8 cellular contexts compared by ENCODE assay signal in the genomic region with DNA sequence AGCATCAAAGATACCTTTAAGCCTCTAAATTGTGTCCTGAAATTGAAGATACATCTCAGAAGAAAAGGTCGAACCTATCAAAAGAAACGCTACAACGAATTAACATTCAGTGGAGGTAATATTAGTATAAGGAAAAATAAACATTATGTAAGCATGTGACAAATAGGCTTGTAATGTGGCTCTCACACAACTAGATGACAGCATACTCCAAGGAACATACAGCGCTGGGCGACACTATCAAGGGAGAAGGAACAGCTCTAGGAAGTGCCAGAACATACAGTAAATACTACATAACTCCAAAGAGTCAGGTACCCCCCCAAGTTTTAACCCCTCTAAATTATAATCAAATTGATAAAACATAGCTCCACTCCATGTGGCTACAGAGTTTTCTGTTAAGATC.
DNase-seq lines count a peak whose midpoint lies in the region; ATAC-seq lines count a peak whose summit lies in the region.

No MANE protein-coding gene starts in this region.

- H3K4me3 ChIP-seq in right cardiac atrium (ENCODE audit: low read length) = no peak overlapping the region
- H3K4me3 ChIP-seq in CD4-positive, alpha-beta memory T cell (ENCODE audit: low read length in 2 of 2) = no peak overlapping the region

- H3K27me3 ChIP-seq in right cardiac atrium (ENCODE audit: control insufficient read depth, insufficient read depth) = no peaks in the 10 kb centered on the region
- no peaks in the 10 kb centered on the region for H3K27me3 ChIP-seq in CD4-positive, alpha-beta memory T cell (ENCODE audit: insufficient read depth, low read length)

- POLR2A ChIA-PET in CD4-positive, alpha-beta memory T cell (lab: Charles Lee; ENCODE audit: partially characterized antibody) = no interaction called here

- ATAC-seq in right cardiac atrium (peak; percentile 72 to 79), HG03460 (IDR thresholded peaks at IDR 0.05; ENCODE audit: unreplicated experiment) (no peak), HG02973 (IDR thresholded peaks at IDR 0.05; ENCODE audit: unreplicated experiment) (no peak)

- no peaks in the 10 kb centered on the region for H3K36me3 Mint-ChIP-seq in CD4-positive, alpha-beta memory T cell

- no peaks in the 10 kb centered on the region for H3K4me1 Mint-ChIP-seq in CD4-positive, alpha-beta memory T cell

- peaks cover 0 to 3% (median 0%) of the 10 kb centered on the region in 8 donors for H3K9me3 Mint-ChIP-seq in CD4-positive, alpha-beta memory T cell

- DNase-seq in EL (peak; percentile 21), NCI-H1092 treated with DMSO at 0.1 percent for 48 hours (lab: John Stamatoyannopoulos, UW) (peak; percentile 63), SHP77 (lab: John Stamatoyannopoulos, UW) (peak; percentile 74 to 77), right cardiac atrium (no peak)
- DNase-seq in stimulated activated CD4-positive, alpha-beta T cell treated with anti-CD3 and anti-CD28 coated beads, Interleukin-4, amount 100 ng/mL, for 1 hour = no peak
- DNase-seq in CD4-positive, alpha-beta memory T cell = no peak

- H3K36me3 ChIP-seq in CD4-positive, alpha-beta memory T cell (ENCODE audit: insufficient read depth, low read length) = no peaks in the 10 kb centered on the region

- no peak overlapping the region for H3K4me3 Mint-ChIP-seq in CD4-positive, alpha-beta memory T cell

- H3K27me3 Mint-ChIP-seq in CD4-positive, alpha-beta memory T cell = peaks cover 0 to 1% of the 10 kb centered on the region in 2 donors

- H3K4me1 ChIP-seq in right cardiac atrium (ENCODE audit: control insufficient read depth, insufficient read depth, low read length) = no peaks in the 10 kb centered on the region
- no peaks in the 10 kb centered on the region for H3K4me1 ChIP-seq in CD4-positive, alpha-beta memory T cell (ENCODE audit: insufficient read depth, low read length)

- H3K9me3 ChIP-seq in right cardiac atrium (ENCODE audit: control insufficient read depth, low read length) = no peaks in the 10 kb centered on the region
- H3K9me3 ChIP-seq in CD4-positive, alpha-beta memory T cell (ENCODE audit: control insufficient read depth in 1 of 2, low read length in 2 of 2) = no peaks in the 10 kb centered on the region

- H3K27ac ChIP-seq in right cardiac atrium (ENCODE audit: low read length) = no peak overlapping the region
- H3K27ac ChIP-seq in CD4-positive, alpha-beta memory T cell (ENCODE audit: low read depth, low read length) = no peak overlapping the region

- intact Hi-C loops in right cardiac atrium (cut with DNase I) = loop anchor here in 3 of 4 donors (2.0 to 10.0 kb wide), 4 partner anchors 294 to 807 kb away; no protein-coding TSS in a partner anchor
- intact Hi-C loops in CD4-positive, alpha-beta memory T cell (cut with micrococcal nuclease) = loop anchor here (5.0 kb wide), 1 partner anchor 1924 kb away; no protein-coding TSS in a partner anchor

- 73% methylated on average over 5 of the region's 5 CpGs for WGBS in right cardiac atrium

- H3K27ac Mint-ChIP-seq in CD4-positive, alpha-beta memory T cell = no peak overlapping the region

- CTCF ChIA-PET in CD4-positive, alpha-beta memory T cell (lab: Charles Lee; ENCODE audit: partially characterized antibody) = interaction anchor here (0.7 to 3.8 kb wide), 13 partner anchors 9 to 809 kb away, joined by 3 to 31 read pairs (median 5); no protein-coding TSS in a partner anchor

Comparison
In these comparisons a context has a peak if more than half of its experiments do, and no peak if none do; other contexts are left out.
1. DNase-seq: peak in EL (single experiment), NCI-H1092 treated with DMSO at 0.1 percent for 48 hours (single experiment) and SHP77 (2 of 2); none in right cardiac atrium (0 of 3), stimulated activated CD4-positive, alpha-beta T cell treated with anti-CD3 and anti-CD28 coated beads, Interleukin-4, amount 100 ng/mL, for 1 hour (single experiment) and CD4-positive, alpha-beta memory T cell (0 of 5).
2. ATAC-seq: peak in right cardiac atrium (2 of 2); none in HG03460 (single experiment) and HG02973 (single experiment).